Comparison of ENCODE assay signal across 10 cellular contexts in the genomic region with DNA sequence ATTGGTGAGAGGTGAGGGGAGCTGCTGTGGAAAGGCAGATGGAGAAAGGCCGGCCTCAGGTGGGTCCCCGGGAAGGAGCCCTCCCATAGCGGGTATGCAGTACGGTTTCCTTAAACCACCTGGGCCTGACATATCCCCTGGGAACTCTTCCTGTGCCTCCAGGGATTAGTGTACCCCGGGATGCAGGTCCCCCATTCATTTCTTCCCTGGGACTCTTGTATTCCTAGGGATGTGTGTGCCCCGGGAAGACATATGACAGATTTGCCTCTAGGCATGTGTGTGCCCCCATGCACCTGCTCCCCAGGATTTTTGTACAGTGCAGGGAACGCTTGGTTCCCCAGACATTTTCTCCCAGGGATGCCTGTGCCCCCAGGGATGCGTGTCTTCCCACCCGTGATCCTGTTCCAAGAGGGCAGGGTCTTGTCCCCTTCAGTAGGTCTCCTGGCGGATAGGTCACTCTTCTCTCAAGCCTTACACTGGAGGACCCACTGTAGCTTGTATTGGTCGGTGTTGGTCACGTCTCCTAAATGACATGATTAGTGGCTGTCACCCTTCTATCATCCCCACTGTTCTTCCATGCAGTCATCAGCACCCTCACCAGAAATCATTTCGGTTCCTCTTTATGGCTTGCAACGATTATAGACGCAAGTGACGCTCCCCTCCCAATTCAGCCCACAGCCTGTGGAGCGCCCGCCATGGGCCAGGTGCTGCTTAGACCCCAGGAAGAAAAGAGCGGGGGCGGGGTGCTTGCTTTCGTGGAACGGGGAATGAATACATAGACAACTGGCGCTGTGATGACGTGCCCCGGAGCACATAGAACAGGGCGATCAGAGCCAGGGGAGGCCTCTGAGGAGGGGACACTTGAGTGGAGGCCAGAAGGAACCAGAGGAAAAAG. TPM values are rescaled to one million over a fixed set of nuclear protein-coding genes. Genes with fewer than 3 reads are reported as not detected.
DNase-seq lines count a peak whose midpoint lies in the region; ATAC-seq, FAIRE-seq and TF ChIP-seq lines count a peak whose summit lies in the region.
"Had no signal": no experiment of that assay in that cellular context is flagged by ENCODE, and none has a peak within 500 bp of the region (broad histone marks: within the 10 kb centered on the region; RNA-seq: fewer than 3 reads in every experiment).

No MANE protein-coding gene starts in this region.

- H3K27ac ChIP-seq in H1 (ENCODE audit: low read depth, low read length): no peak overlapping the region
- no peak overlapping the region for H3K27ac ChIP-seq in effector memory CD4-positive, alpha-beta T cell (ENCODE audit: insufficient read depth, low read length, poor library complexity, severe bottlenecking)

- H3K4me1 ChIP-seq in H1 (replicated peaks in 1 of 4; ENCODE audit: control insufficient read depth in 3 of 4, insufficient read depth in 4 of 4, low read length in 3 of 4): peaks cover 0 to 14% (median 2%) of the 10 kb centered on the region in 4 experiments; a peak in 4 of 7 replicates
- H3K4me1 ChIP-seq in effector memory CD4-positive, alpha-beta T cell (ENCODE audit: control insufficient read depth, insufficient read depth, low read length, poor library complexity, severe bottlenecking): peaks cover 12% of the 10 kb centered on the region

- peaks cover 0 to 8% (median 3%) of the 10 kb centered on the region in 4 experiments; a peak in 4 of 7 replicates for H3K27me3 ChIP-seq in H1 (replicated peaks in 1 of 4; ENCODE audit: control insufficient read depth in 3 of 4, extremely low read depth in 1 of 4, insufficient read depth in 3 of 4, low read length in 3 of 4)
- no peaks in the 10 kb centered on the region for H3K27me3 ChIP-seq in effector memory CD4-positive, alpha-beta T cell (replicated peaks; ENCODE audit: control insufficient read depth, insufficient read depth, low read length, poor library complexity, severe bottlenecking)

- peaks cover 27% of the 10 kb centered on the region for H3K4me1 Mint-ChIP-seq in activated naive CD4-positive, alpha-beta T cell treated with anti-CD3 and anti-CD28 coated beads for 36 hours (ENCODE audit: low read depth)

- intact Hi-C loops in activated naive CD4-positive, alpha-beta T cell treated with anti-CD3 and anti-CD28 coated beads for 36 hours (cut with micrococcal nuclease): loop anchor here (5.0 kb wide), 1 partner anchor 157 kb away; a partner anchor contains a TSS

- TF ChIP-seq RAD21 in H1 (IDR thresholded peaks at IDR 0.05 in 1 of 2, conservative IDR thresholded peaks at IDR 0.05 in 1 of 2; ENCODE audit: low read depth in 2 of 2, low read length in 2 of 2): no peak

- H3K18ac ChIP-seq in H1 (ENCODE audit: extremely low read depth, low read length): no peak overlapping the region; the same call in 1 of the 2 replicates

- no peak overlapping the region for H2AFZ ChIP-seq in H1 (ENCODE audit: low read length)

- H3K4me3 Mint-ChIP-seq in activated naive CD4-positive, alpha-beta T cell treated with anti-CD3 and anti-CD28 coated beads for 36 hours: peak overlapping the region; percentile 76

- peak; percentile 61 for ATAC-seq in HG02885 (IDR thresholded peaks at IDR 0.05; ENCODE audit: poor library complexity, unreplicated experiment)

- DNase-seq in activated naive CD4-positive, alpha-beta T cell treated with anti-CD3 and anti-CD28 coated beads for 36 hours: no peak
- DNase-seq in activated naive CD4-positive, alpha-beta T cell treated with Interleukin-2 at 50 U/mL for 16 hours: no peak
- DNase-seq in RKO (ENCODE audit: low spot score): peak; percentile 11
- no peak for DNase-seq in H1 (ENCODE audit: low read depth in 1 of 2, low spot score in 2 of 2)
- DNase-seq in pons (ENCODE audit: low spot score): peak; percentile 53
- DNase-seq in effector memory CD4-positive, alpha-beta T cell: no peak
- DNase-seq in AG20443 (ENCODE audit: low spot score): no peak

- H3K79me2 ChIP-seq in H1 (ENCODE audit: control insufficient read depth in 1 of 2, insufficient read depth in 2 of 2, low read length in 2 of 2): no peaks in the 10 kb centered on the region

- H3K36me3 Mint-ChIP-seq in activated naive CD4-positive, alpha-beta T cell treated with anti-CD3 and anti-CD28 coated beads for 36 hours (ENCODE audit: low read depth): no peaks in the 10 kb centered on the region

- POLR2A ChIA-PET in H1 (lab: Charles Lee; ENCODE audit: partially characterized antibody): interaction anchor here (1.5 to 1.6 kb wide), 2 partner anchors 42 to 134 kb away, joined by 3 read pairs; a partner anchor contains a TSS

- peak overlapping the region in 1 of 4 experiments; percentile 61; a peak in 1 of 8 replicates for H3K4me3 ChIP-seq in H1 (ENCODE audit: extremely low read depth in 1 of 4, insufficient read depth in 2 of 4, low read depth in 3 of 4, low read length in 4 of 4)
- H3K4me3 ChIP-seq in effector memory CD4-positive, alpha-beta T cell (ENCODE audit: insufficient read depth, low read depth, low read length, poor library complexity, severe bottlenecking): no peak overlapping the region

- peak overlapping the region; percentile 65 to 70; a peak in 2 of 4 replicates for H3K4me2 ChIP-seq in H1 (ENCODE audit: insufficient read depth in 1 of 2, low read depth in 2 of 2, low read length in 2 of 2)

- no peak overlapping the region for H3K14ac ChIP-seq in H1 (ENCODE audit: insufficient read length)

- H4K5ac ChIP-seq in H1 (ENCODE audit: insufficient read length, low read depth, low read length): no peak overlapping the region

- H2BK5ac ChIP-seq in H1 (ENCODE audit: low read depth, low read length): no peak overlapping the region; the same call in 1 of the 2 replicates

- TF ChIP-seq CTCF in H1 (IDR thresholded peaks at IDR 0.05; ENCODE audit: control extremely low read depth in 1 of 3, insufficient read depth in 1 of 3, low read depth in 1 of 3, low read length in 3 of 3): no peak

- FAIRE-seq in H1 (lab: Jason Lieb, UNC): no peak
- FAIRE-seq: endometrium, G401.6 had no signal

- CTCF ChIA-PET in activated naive CD4-positive, alpha-beta T cell treated with anti-CD3 and anti-CD28 coated beads for 36 hours (lab: Charles Lee): interaction anchor here (2.7 kb wide), 1 partner anchor 32 kb away, joined by 12 read pairs; no protein-coding TSS in a partner anchor
- CTCF ChIA-PET in H1 (lab: Charles Lee; ENCODE audit: partially characterized antibody): interaction anchor here (0.8 to 3.3 kb wide), 5 partner anchors 7 to 60 kb away, joined by 3 to 13 read pairs (median 8); no protein-coding TSS in a partner anchor

- H3K9ac ChIP-seq in H1 (replicated peaks in 1 of 4; ENCODE audit: extremely low read depth in 1 of 4, low read depth in 3 of 4, low read length in 3 of 4): no peak overlapping the region

- no peak overlapping the region for H2BK20ac ChIP-seq in H1 (ENCODE audit: low read length)

- H2BK12ac ChIP-seq in H1 (ENCODE audit: low read depth, low read length): no peak overlapping the region

- TF ChIP-seq EP300 in H1 (IDR thresholded peaks at IDR 0.05; ENCODE audit: borderline replicate concordance in 1 of 2, low read depth in 2 of 2, low read length in 2 of 2): no peak

- no peak overlapping the region for H4K8ac ChIP-seq in H1 (ENCODE audit: extremely low read depth, insufficient read depth, low read length)

- H2BK15ac ChIP-seq in H1 (ENCODE audit: low read length): no peak overlapping the region

- no peak overlapping the region for H3K23ac ChIP-seq in H1 (ENCODE audit: insufficient read length)

- no peaks in the 10 kb centered on the region; the same call in 1 of the 2 replicates for H3K79me1 ChIP-seq in H1 (ENCODE audit: low read depth, low read length)

- H3K27me3 Mint-ChIP-seq in activated naive CD4-positive, alpha-beta T cell treated with anti-CD3 and anti-CD28 coated beads for 36 hours (ENCODE audit: low read depth): peaks cover 20% of the 10 kb centered on the region

- no peaks in the 10 kb centered on the region for H3K9me3 ChIP-seq in H1 (ENCODE audit: insufficient read depth in 2 of 2, low read depth in 1 of 2, low read length in 1 of 2)
- no peaks in the 10 kb centered on the region for H3K9me3 ChIP-seq in effector memory CD4-positive, alpha-beta T cell (ENCODE audit: control insufficient read depth, low read length)

- no peak overlapping the region for H3K4ac ChIP-seq in H1 (replicated peaks; ENCODE audit: insufficient read length, low read depth, low read length)

- H4K20me1 ChIP-seq in H1 (replicated peaks in 1 of 2; ENCODE audit: control insufficient read depth in 1 of 2, insufficient read depth in 2 of 2, low read length in 2 of 2): no peaks in the 10 kb centered on the region

- H3K56ac ChIP-seq in H1 (replicated peaks; ENCODE audit: insufficient read length, low read depth, low read length): no peak overlapping the region

- H2BK120ac ChIP-seq in H1 (replicated peaks; ENCODE audit: low read depth, low read length): no peak overlapping the region

- H2AK5ac ChIP-seq in H1 (ENCODE audit: low read depth, low read length): no peak overlapping the region

- H3K36me3 ChIP-seq in H1 (ENCODE audit: control insufficient read depth in 2 of 4, insufficient read depth in 4 of 4, low read length in 3 of 4): no peaks in the 10 kb centered on the region
- no peaks in the 10 kb centered on the region for H3K36me3 ChIP-seq in effector memory CD4-positive, alpha-beta T cell (ENCODE audit: control insufficient read depth, insufficient read depth, low read length)

- WGBS in H1 (ENCODE audit: extremely low coverage in 1 of 2, insufficient coverage in 1 of 2, insufficient read length in 1 of 2, insufficient replicate concordance in 2 of 2, low coverage in 1 of 2, low lambda C conversion rate in 2 of 2, missing lambda C conversion rate in 1 of 2), 2 experiments: 88% methylated on average over 26 of the region's 26 CpGs; no CpG with 5 or more reads in 1 of the 2 experiments

- H3K27ac Mint-ChIP-seq in activated naive CD4-positive, alpha-beta T cell treated with anti-CD3 and anti-CD28 coated beads for 36 hours: peak overlapping the region; percentile 2

- peaks cover 3% of the 10 kb centered on the region; the same call in 1 of the 2 replicates for H3K23me2 ChIP-seq in H1 (ENCODE audit: low read depth, low read length)

- no peak for TF ChIP-seq POLR2A in H1 (IDR thresholded peaks at IDR 0.05; ENCODE audit: control extremely low read depth in 1 of 2, low read depth in 2 of 2, low read length in 2 of 2)

- H3K9me3 Mint-ChIP-seq in activated naive CD4-positive, alpha-beta T cell treated with anti-CD3 and anti-CD28 coated beads for 36 hours: no peaks in the 10 kb centered on the region

- no peak overlapping the region for H4K91ac ChIP-seq in H1 (replicated peaks; ENCODE audit: insufficient read length, low read length)

RNA-seq across cellular contexts. Expression of a gene that starts 1.3 kb away (rescaled TPM):
- total RNA-seq in activated naive CD4-positive, alpha-beta T cell treated with anti-CD3 and anti-CD28 coated beads for 36 hours: 10 to 100 TPM; 37.2 to 37.6 TPM
- 18.6 and 19.4 TPM in 2 replicates for total RNA-seq in H1 (2021; fragmentation: NEBNext Ultra II Directional; extraction: Animal tissue kit (Norgen Biotek cat#: 25700))
- 14.5 and 18.4 TPM in 2 replicates for polyA plus RNA-seq in H1 (2011; rRNA removed)
- polyA plus RNA-seq in H1 (2011; cell fraction: cytosol; rRNA removed): 17.5 TPM
- 14.7 TPM for polyA plus RNA-seq in H1 (2011; cell fraction: nucleus; rRNA removed)
- 10.9 to 16.8 TPM (median 14.0 TPM) in 4 replicates for polyA plus RNA-seq in H1 (2012, experiment 1 of 2)
- polyA plus RNA-seq in H1 (2012, experiment 2 of 2): 10.7 TPM
- 7.5 TPM for polyA plus RNA-seq in H1 (2013, experiment 1 of 2)
- 7.3 TPM for polyA plus RNA-seq in H1 (2013, experiment 2 of 2)
- 7.6 and 7.7 TPM in 2 replicates for polyA minus RNA-seq in H1 (2011; rRNA and poly(A)+ RNA removed)
- polyA minus RNA-seq in H1 (2011; cell fraction: cytosol; rRNA and poly(A)+ RNA removed): 5.4 TPM
- 2.2 TPM for polyA minus RNA-seq in H1 (2011; cell fraction: nucleus; rRNA and poly(A)+ RNA removed)

Comparison
In these comparisons a context has a peak if more than half of its experiments do, and no peak if none do; other contexts are left out.
1. DNase-seq: peak in RKO (single experiment) and pons (single experiment); none in activated naive CD4-positive, alpha-beta T cell treated with anti-CD3 and anti-CD28 coated beads for 36 hours (single experiment), activated naive CD4-positive, alpha-beta T cell treated with Interleukin-2 at 50 U/mL for 16 hours (single experiment), H1 (0 of 2), effector memory CD4-positive, alpha-beta T cell (0 of 3) and AG20443 (single experiment).